Comparison of ENCODE assay signal across 9 cellular contexts in the genomic region with DNA sequence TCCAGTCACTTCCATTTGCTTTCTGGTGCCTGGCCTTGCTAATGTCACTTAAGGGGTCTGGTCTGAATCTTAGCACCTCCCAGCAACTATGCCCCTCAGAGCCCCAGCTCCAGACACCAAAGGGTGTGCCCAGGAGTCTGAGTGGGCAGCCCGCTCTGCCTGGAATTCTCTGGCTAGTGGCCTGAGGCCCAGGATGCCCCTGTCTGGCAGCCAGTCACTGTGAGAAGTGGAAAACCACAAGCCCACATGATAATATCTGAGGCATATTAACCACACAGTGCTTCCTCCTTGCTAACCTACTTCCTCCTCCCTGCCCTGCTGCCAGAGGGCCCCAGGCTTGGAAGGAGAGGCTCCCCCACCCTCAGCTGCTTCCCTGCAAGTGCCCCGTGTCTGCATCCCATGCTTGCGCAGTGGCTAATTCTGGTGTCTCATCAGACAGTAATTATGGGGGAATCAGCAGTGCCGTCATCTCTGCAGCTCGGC. TPM values are rescaled to one million over a fixed set of nuclear protein-coding genes. Genes with fewer than 3 reads are reported as not detected.
DNase-seq lines count a peak whose midpoint lies in the region; ATAC-seq and TF ChIP-seq lines count a peak whose summit lies in the region.
"Had no signal": no experiment of that assay in that cellular context is flagged by ENCODE, and none has a peak within 500 bp of the region (broad histone marks: within the 10 kb centered on the region; RNA-seq: fewer than 3 reads in every experiment).

No MANE protein-coding gene starts in this region.

- H3K4me3 ChIP-seq in brain microvascular endothelial cell (ENCODE audit: low read depth, low read length) = no peak overlapping the region

- DNase-seq in NK-92 treated with Interleukin-12 subunit alpha and Interleukin-12 subunit beta, amount 100 ng/mL, for 24 hours (lab: John Stamatoyannopoulos, UW) = peak; percentile 29
- DNase-seq in NK-92 (lab: John Stamatoyannopoulos, UW; ENCODE audit: unreplicated experiment) (no peak), NOMO-1 treated with dmso at 0.1 percent for 144 hours (lab: John Stamatoyannopoulos, UW; ENCODE audit: unreplicated experiment) (peak; percentile 85), brain microvascular endothelial cell (peak; percentile 8), occipital lobe (lab: John Stamatoyannopoulos, UW) (peak; percentile 30), sciatic nerve (ENCODE audit: low spot score) (no peak), COLO668 (lab: John Stamatoyannopoulos, UW; ENCODE audit: unreplicated experiment) (no peak), NCI-H345 treated with DMSO at 0.1 percent for 48 hours (lab: John Stamatoyannopoulos, UW; ENCODE audit: unreplicated experiment) (no peak)
- DNase-seq: NCI-H748 treated with DMSO at 0.1 percent for 48 hours had no signal

- TF ChIP-seq CTCF in brain microvascular endothelial cell (IDR thresholded peaks at IDR 0.05; ENCODE audit: low read depth, low read length, missing control alignments) = no peak

- peaks cover 57% of the 10 kb centered on the region for H3K27me3 ChIP-seq in brain microvascular endothelial cell (replicated peaks)

- H3K36me3 ChIP-seq in brain microvascular endothelial cell (replicated peaks) = no peaks in the 10 kb centered on the region

- ATAC-seq in sciatic nerve = no peak

- in situ Hi-C loops in brain microvascular endothelial cell (cut with HindIII; ENCODE audit: low pct_ligation_motif_present, low sequenced_read_pairs) = no loop called here

- intact Hi-C loops in sciatic nerve (cut with DNase I) = no loop called here

- H3K27ac ChIP-seq in brain microvascular endothelial cell = no peak overlapping the region

RNA-seq across cellular contexts. Expression of a gene that starts 14.0 kb away (rescaled TPM):
- total RNA-seq in occipital lobe = 24.5 TPM
- total RNA-seq in sciatic nerve = 4.5 TPM

Comparison
In these comparisons a context has a peak if more than half of its experiments do, and no peak if none do; other contexts are left out.
1. DNase-seq: peak in NK-92 treated with Interleukin-12 subunit alpha and Interleukin-12 subunit beta, amount 100 ng/mL, for 24 hours (single experiment), NOMO-1 treated with dmso at 0.1 percent for 144 hours (single experiment), brain microvascular endothelial cell (single experiment) and occipital lobe (single experiment); none in NK-92 (single experiment), sciatic nerve (single experiment), COLO668 (single experiment) and NCI-H345 treated with DMSO at 0.1 percent for 48 hours (single experiment).